In genomic region chr16:74298104-74298503, GRCh38 we compare ENCODE assay signal across 2 cellular contexts.
TF ChIP-seq lines count a peak whose summit lies in the region.

No MANE protein-coding gene starts in this region.

TF ChIP-seq in SK-N-SH, 30 proteins besides CTCF, POLR2A, EP300 and RAD21 (continued from another document):
- TF ChIP-seq SMC3 (IDR thresholded peaks at IDR 0.05; ENCODE audit: low read depth, low read length) (no peak), YY1 (IDR thresholded peaks at IDR 0.05; ENCODE audit: low read depth) (no peak), FOSL2 (IDR thresholded peaks at IDR 0.05; ENCODE audit: borderline replicate concordance, low read depth) (no peak), TEAD4 (IDR thresholded peaks at IDR 0.05; ENCODE audit: borderline replicate concordance, insufficient read depth) (no peak)
- TF ChIP-seq, protein P1, sequence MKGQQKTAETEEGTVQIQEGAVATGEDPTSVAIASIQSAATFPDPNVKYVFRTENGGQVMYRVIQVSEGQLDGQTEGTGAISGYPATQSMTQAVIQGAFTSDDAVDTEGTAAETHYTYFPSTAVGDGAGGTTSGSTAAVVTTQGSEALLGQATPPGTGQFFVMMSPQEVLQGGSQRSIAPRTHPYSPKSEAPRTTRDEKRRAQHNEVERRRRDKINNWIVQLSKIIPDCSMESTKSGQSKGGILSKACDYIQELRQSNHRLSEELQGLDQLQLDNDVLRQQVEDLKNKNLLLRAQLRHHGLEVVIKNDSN (IDR thresholded peaks at IDR 0.05; ENCODE audit: borderline replicate concordance, low read depth), result no peak
- TF ChIP-seq, protein P2, sequence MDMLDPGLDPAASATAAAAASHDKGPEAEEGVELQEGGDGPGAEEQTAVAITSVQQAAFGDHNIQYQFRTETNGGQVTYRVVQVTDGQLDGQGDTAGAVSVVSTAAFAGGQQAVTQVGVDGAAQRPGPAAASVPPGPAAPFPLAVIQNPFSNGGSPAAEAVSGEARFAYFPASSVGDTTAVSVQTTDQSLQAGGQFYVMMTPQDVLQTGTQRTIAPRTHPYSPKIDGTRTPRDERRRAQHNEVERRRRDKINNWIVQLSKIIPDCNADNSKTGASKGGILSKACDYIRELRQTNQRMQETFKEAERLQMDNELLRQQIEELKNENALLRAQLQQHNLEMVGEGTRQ (IDR thresholded peaks at IDR 0.05; ENCODE audit: borderline replicate concordance, low read depth, low read length), result no peak

TF ChIP-seq in SK-N-SH treated with all-trans-retinoic acid at 6 μM for 48 hours, 23 proteins besides CTCF, POLR2A, EP300 and RAD21 (continued from another document):
- TF ChIP-seq, protein P3, sequence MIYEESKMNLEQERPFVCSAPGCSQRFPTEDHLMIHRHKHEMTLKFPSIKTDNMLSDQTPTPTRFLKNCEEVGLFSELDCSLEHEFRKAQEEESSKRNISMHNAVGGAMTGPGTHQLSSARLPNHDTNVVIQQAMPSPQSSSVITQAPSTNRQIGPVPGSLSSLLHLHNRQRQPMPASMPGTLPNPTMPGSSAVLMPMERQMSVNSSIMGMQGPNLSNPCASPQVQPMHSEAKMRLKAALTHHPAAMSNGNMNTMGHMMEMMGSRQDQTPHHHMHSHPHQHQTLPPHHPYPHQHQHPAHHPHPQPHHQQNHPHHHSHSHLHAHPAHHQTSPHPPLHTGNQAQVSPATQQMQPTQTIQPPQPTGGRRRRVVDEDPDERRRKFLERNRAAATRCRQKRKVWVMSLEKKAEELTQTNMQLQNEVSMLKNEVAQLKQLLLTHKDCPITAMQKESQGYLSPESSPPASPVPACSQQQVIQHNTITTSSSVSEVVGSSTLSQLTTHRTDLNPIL (CRISPR knock-in tag; IDR thresholded peaks at IDR 0.05; ENCODE audit: low read depth), result no peak
- TF ChIP-seq PPARA (CRISPR knock-in tag; IDR thresholded peaks at IDR 0.05; ENCODE audit: borderline replicate concordance) (no peak), ZC3H10 (CRISPR knock-in tag; IDR thresholded peaks at IDR 0.05) (no peak), ZFP3 (CRISPR knock-in tag; IDR thresholded peaks at IDR 0.05) (no peak), TCF4 (CRISPR knock-in tag; IDR thresholded peaks at IDR 0.05; ENCODE audit: borderline replicate concordance) (no peak), ZNF565 (CRISPR knock-in tag; conservative IDR thresholded peaks at IDR 0.05; ENCODE audit: low read depth) (no peak)
